22 cellular contexts compared by ENCODE assay signal in the genomic region with DNA sequence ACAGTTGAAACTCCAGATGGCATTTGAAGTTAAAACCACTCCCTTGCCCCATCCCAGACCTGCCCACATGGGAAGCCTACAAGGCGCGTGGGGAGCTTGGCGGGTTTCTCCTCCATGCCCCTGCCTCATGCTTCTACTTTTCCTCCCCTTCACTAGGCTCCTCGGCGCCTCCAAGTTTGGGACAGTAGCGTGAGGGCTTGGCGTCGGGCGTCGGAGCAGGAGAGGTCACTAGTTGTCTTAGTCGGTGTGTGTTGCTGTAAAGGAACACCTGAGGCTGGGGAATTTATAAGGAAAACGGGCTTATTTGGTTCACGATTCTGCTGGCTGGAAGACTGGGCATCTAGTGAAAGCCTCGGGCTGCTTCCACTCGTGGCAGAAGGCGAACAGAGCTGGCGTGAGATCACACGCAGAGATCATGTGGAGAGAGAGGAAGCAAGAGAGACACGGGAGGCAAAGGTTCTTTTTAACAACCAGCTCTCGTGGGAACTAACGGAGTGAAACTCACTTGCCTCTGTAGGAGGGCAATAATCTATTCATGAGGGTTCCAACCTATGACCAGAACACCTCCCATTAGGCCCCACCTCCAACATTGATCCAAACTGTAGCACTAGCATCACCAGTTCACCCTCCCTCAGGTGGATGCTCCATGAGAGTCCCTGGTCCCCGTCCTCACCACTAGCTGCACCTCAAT. TPM values are rescaled to one million over a fixed set of nuclear protein-coding genes. Genes with fewer than 3 reads are reported as not detected.
DNase-seq lines count a peak whose midpoint lies in the region; ATAC-seq and TF ChIP-seq lines count a peak whose summit lies in the region.
"Had no signal": no experiment of that assay in that cellular context is flagged by ENCODE, and none has a peak within 500 bp of the region (broad histone marks: within the 10 kb centered on the region; RNA-seq: fewer than 3 reads in every experiment).

No MANE protein-coding gene starts in this region.

- H3K9ac ChIP-seq in KMS-11 = no peak overlapping the region
- H3K9ac ChIP-seq in MM.1S (ENCODE audit: low read length) = no peak overlapping the region

- H3K79me2 ChIP-seq in KMS-11 (ENCODE audit: insufficient read depth, low read depth) (no peaks in the 10 kb centered on the region), MM.1S (ENCODE audit: low read length) (peaks cover 11% of the 10 kb centered on the region)

- H3K36me3 ChIP-seq in KMS-11 (ENCODE audit: insufficient read depth) = no peaks in the 10 kb centered on the region
- H3K36me3 ChIP-seq in MM.1S (replicated peaks; ENCODE audit: insufficient read depth, low read length) = no peaks in the 10 kb centered on the region
- H3K36me3 ChIP-seq in spleen = no peaks in the 10 kb centered on the region
- H3K36me3 ChIP-seq: SJSA1 had no signal

- ATAC-seq in left colon = peak; percentile 51
- no peak for ATAC-seq in GM21360 (IDR thresholded peaks at IDR 0.05; ENCODE audit: unreplicated experiment)
- ATAC-seq in HG03175 (IDR thresholded peaks at IDR 0.05; ENCODE audit: unreplicated experiment) = no peak
- ATAC-seq: GM12878, GM23338, HCT116 had no signal

- H3K4me3 ChIP-seq in KMS-11 (IDR thresholded peaks at IDR 0.05; ENCODE audit: insufficient read depth, low read depth, low read length) (no peak overlapping the region), MM.1S (ENCODE audit: low read length) (no peak overlapping the region), spleen (no peak overlapping the region)
- H3K4me3 ChIP-seq: GM12878, GM23338, SJSA1 had no signal

- H3F3A ChIP-seq in MM.1S (ENCODE audit: insufficient read depth, low read length) = peaks cover 36% of the 10 kb centered on the region

- TF ChIP-seq CTCF in KMS-11 (conservative IDR thresholded peaks at IDR 0.05; ENCODE audit: low read depth, low read length) (no peak), MM.1S (IDR thresholded peaks at IDR 0.05; ENCODE audit: low read length) (no peak), spleen (IDR thresholded peaks at IDR 0.05 in 8 of 11, conservative IDR thresholded peaks at IDR 0.05 in 3 of 11) (no peak)

- peak overlapping the region; percentile 99 for H3K4me2 ChIP-seq in KMS-11
- no peak overlapping the region for H3K4me2 ChIP-seq in MM.1S (ENCODE audit: low read depth, low read length)
- H3K4me2 ChIP-seq: GM23338 had no signal

- no peak overlapping the region for H2AFZ ChIP-seq in KMS-11 (ENCODE audit: low read depth)
- no peak overlapping the region for H2AFZ ChIP-seq in MM.1S (ENCODE audit: low read length)
- H2AFZ ChIP-seq: GM23338 had no signal

- no peaks in the 10 kb centered on the region for H4K20me1 ChIP-seq in KMS-11 (ENCODE audit: insufficient read depth)
- H4K20me1 ChIP-seq in MM.1S (ENCODE audit: insufficient read depth, low read length) = no peaks in the 10 kb centered on the region

- no peaks in the 10 kb centered on the region for H3K27me3 ChIP-seq in KMS-11 (ENCODE audit: insufficient read depth, low read depth)
- H3K27me3 ChIP-seq in MM.1S (replicated peaks; ENCODE audit: insufficient read depth, low read length) = no peaks in the 10 kb centered on the region
- H3K27me3 ChIP-seq in spleen (replicated peaks in 1 of 7) = peaks cover 0 to 6% (median 0%) of the 10 kb centered on the region in 7 donors
- H3K27me3 ChIP-seq: SJSA1 had no signal

- intact Hi-C loops in left colon (cut with DNase I, micrococcal nuclease) = no loop called here
- intact Hi-C loops in spleen (cut with DNase I; ENCODE audit: low total_unique reads) = no loop called here

- DNase-seq in MM.1S (no peak), left colon (peak in 1 of 2 donors; percentile 23), spleen (peak; percentile 41), GF-D8 (lab: John Stamatoyannopoulos, UW) (no peak)
- DNase-seq: CD4-positive, CD25-positive, alpha-beta regulatory T cell; DMS79 treated with DMSO at 0.1 percent for 48 hours; IMR-90; Karpas-422; NCI-H1694 treated with DMSO at 0.1 percent for 48 hours; NCI-H2081 treated with DMSO at 0.1 percent for 48 hours; NCI-H2171 treated with DMSO at 0.1 percent for 48 hours; NCI-H524 treated with DMSO at 0.1 percent for 48 hours; OCI-M1 had no signal

- no peak for TF ChIP-seq POLR2A in spleen (IDR thresholded peaks at IDR 0.05)

- H3K9me2 ChIP-seq in MM.1S (replicated peaks; ENCODE audit: insufficient read depth, low read length) = no peaks in the 10 kb centered on the region

- H3K9me3 ChIP-seq in MM.1S (replicated peaks; ENCODE audit: insufficient read depth, low read length) (no peaks in the 10 kb centered on the region), spleen (no peaks in the 10 kb centered on the region)
- H3K9me3 ChIP-seq: SJSA1 had no signal

- H3K27ac ChIP-seq in KMS-11 (peak overlapping the region; percentile 89; the same call in 1 of the 2 replicates), MM.1S (ENCODE audit: low read length) (peak overlapping the region; percentile 92; the same call in 1 of the 2 replicates), spleen (no peak overlapping the region)
- H3K27ac ChIP-seq: SJSA1 had no signal

- WGBS in spleen, 5 donors = 86 to 92% (median 86%) methylated on average over 22 of the region's 22 CpGs

- H3K4me1 ChIP-seq in KMS-11 (ENCODE audit: low read depth, poor library complexity, severe bottlenecking) (peaks cover 72% of the 10 kb centered on the region), MM.1S (ENCODE audit: low read length) (peaks cover 58% of the 10 kb centered on the region), spleen (peaks cover 12 to 56% (median 29%) of the 10 kb centered on the region in 6 donors)

RNA-seq across cellular contexts. Expression of a gene that starts 25.3 kb away (rescaled TPM):
- 1,000 to 10,000 TPM; 2,207 to 2,247 TPM for total RNA-seq in left colon
- total RNA-seq in spleen = 100 to 1,000 TPM in 2 of 7 donors, 10 to 100 TPM in 5; 58.5 to 150 (median 87.6) TPM
- 100 to 1,000 TPM in 2 of 3 donors, 10 to 100 TPM in 1; 97.5 to 148 (median 108) TPM for polyA plus RNA-seq in spleen

RNA-seq across cellular contexts. Expression of a gene that starts 35.0 kb away (rescaled TPM):
- total RNA-seq in left colon (under 1 TPM; 0.34 TPM), spleen (1 to 10 TPM; 2.5 to 6.8 (median 5.2) TPM)
- polyA plus RNA-seq in spleen = 1 to 10 TPM in 2 of 3 donors, under 1 TPM in 1; 0.86 to 2.0 (median 1.7) TPM
- total RNA-seq: GM23338, IMR-90, M059J had no signal
- polyA plus RNA-seq: BJ, GM23338 had no signal

Comparison
In these comparisons a context has a peak if more than half of its experiments do, and no peak if none do; other contexts are left out.
1. H3K27ac ChIP-seq: peak in KMS-11 (single experiment) and MM.1S (single experiment); none in spleen (0 of 8).
2. RNA of a gene that starts 25.3 kb away (total RNA-seq): 2,207 to 2,247 TPM in left colon; 58.5 to 150 TPM in spleen; every median in the first group is over 10 times any median in the second.